8 cellular contexts compared by ENCODE assay signal in the genomic region with DNA sequence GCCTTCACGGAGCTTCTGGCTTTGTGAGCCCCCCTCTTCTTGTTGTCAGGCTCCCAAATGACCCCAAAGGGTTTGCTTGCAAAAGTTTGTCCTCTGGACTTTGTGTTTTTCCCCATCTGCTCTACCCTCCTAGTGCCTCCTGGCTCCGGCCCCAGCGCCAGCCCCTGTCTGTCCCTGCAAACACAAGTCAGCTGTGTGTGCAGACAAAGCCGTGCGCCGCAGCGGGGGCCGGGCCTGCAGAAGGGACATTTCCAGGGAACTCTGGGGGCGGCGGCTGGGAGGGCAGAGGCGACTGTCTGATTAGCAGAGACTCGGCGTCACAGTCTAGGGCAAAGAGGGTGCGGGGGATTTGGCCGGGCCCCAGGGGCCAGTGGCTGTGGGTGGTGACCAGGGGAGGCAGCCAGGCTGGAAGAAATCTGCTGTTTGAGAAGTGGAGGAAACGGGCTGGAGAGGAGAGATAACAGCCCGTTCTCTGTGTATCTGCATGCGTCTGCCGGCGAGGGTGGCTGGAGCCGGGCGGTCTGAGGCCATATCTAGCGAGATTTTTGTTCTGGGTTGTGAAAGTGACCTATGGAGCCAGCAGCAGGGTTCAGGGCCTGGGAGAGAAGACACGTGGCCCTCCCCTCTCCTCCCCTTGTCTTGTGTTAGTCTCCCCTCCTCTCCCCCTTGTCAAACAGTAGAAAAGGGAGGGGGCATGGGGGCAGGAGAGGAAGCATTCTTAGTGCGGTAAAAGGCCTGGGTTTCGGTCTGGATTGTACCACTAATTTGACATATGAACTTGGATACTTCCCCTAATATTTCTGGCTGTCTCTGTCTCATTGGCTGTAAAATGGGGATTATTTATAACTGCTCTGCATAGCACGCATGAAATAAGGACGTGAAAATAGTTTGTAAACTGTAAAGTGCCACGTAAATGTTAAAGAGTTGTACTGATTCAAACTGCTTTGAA.
DNase-seq lines count a peak whose midpoint lies in the region.

No MANE protein-coding gene starts in this region.

- peak; percentile 53 for DNase-seq in NCI-H1092 (lab: John Stamatoyannopoulos, UW)
- peak; percentile 85 to 93 for DNase-seq in dermis microvascular lymphatic vessel endothelial cell (ENCODE audit: low read depth in 2 of 2)
- DNase-seq in lung microvascular endothelial cell (ENCODE audit: low read depth in 2 of 2), result peak; percentile 73 to 96
- DNase-seq in activated CD4-positive, alpha-beta T cell treated with anti-CD3 and anti-CD28 coated beads, Interleukin-2, amount 50 U/mL, for 48 hours, result no peak
- no peak for DNase-seq in NCI-H748 (lab: John Stamatoyannopoulos, UW; ENCODE audit: unreplicated experiment)
- no peak for DNase-seq in activated naive CD4-positive, alpha-beta T cell treated with anti-CD3 and anti-CD28 coated beads, Interleukin-2, amount 50 U/mL, for 16 hours
- DNase-seq in stimulated activated CD4-positive, alpha-beta T cell treated with anti-CD3 and anti-CD28 coated beads, Interleukin-1b, Interleukin-23, amount 100 ng/mL, for 48 hours, result no peak

- H3K27ac ChIP-seq in temporal lobe (ENCODE audit: low read depth, low read length), result peak overlapping the region; percentile 17

Comparison
In these comparisons a context has a peak if more than half of its experiments do, and no peak if none do; other contexts are left out.
1. DNase-seq: peak in NCI-H1092 (single experiment), dermis microvascular lymphatic vessel endothelial cell (2 of 2) and lung microvascular endothelial cell (2 of 2); none in activated CD4-positive, alpha-beta T cell treated with anti-CD3 and anti-CD28 coated beads, Interleukin-2, amount 50 U/mL, for 48 hours (0 of 2), NCI-H748 (single experiment), activated naive CD4-positive, alpha-beta T cell treated with anti-CD3 and anti-CD28 coated beads, Interleukin-2, amount 50 U/mL, for 16 hours (single experiment) and stimulated activated CD4-positive, alpha-beta T cell treated with anti-CD3 and anti-CD28 coated beads, Interleukin-1b, Interleukin-23, amount 100 ng/mL, for 48 hours (single experiment).